Comparison of ENCODE assay signal across 9 cellular contexts in the genomic region with DNA sequence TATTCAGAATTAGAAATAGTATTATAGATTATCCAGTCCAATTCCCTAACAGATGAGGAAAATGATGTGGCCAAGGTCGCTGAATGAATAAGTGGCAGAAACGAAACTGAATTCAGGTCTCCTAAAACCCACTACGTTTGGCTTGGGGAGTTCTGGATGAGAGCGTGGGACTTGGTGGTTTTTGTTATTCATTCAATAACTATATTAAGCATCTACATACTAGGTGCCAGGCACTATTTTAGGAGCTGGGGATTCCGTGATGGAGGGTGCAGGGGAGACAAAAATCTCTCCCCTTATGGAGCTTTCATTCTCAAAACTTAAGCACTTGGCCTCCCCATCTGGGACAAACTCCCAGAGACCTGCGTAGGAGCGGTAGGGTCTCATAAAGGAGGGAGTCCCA. TPM values are rescaled to one million over a fixed set of nuclear protein-coding genes. Genes with fewer than 3 reads are reported as not detected.
DNase-seq lines count a peak whose midpoint lies in the region; ATAC-seq, FAIRE-seq and TF ChIP-seq lines count a peak whose summit lies in the region.
"Had no signal": no experiment of that assay in that cellular context is flagged by ENCODE, and none has a peak within 500 bp of the region (broad histone marks: within the 10 kb centered on the region; RNA-seq: fewer than 3 reads in every experiment).

No MANE protein-coding gene starts in this region.

- H3K9me3 ChIP-seq in keratinocyte (ENCODE audit: control insufficient read depth, low read depth, low read length), result no peaks in the 10 kb centered on the region

- H3K4me3 Mint-ChIP-seq in T-helper 2 cell treated with Interferon-gamma antibody and Interleukin-4, amounts not matched to agents 5 μg/mL and 100 μg/mL, for 36 hours, result peak overlapping the region; percentile 91
- H3K4me3 Mint-ChIP-seq in activated naive CD4-positive, alpha-beta T cell treated with anti-CD3 and anti-CD28 coated beads, Interleukin-2, amount 10 ng/mL, durations not matched to agents 7 days and 5 days, result peak overlapping the region; percentile 89

- H3K27me3 Mint-ChIP-seq in T-helper 2 cell treated with Interferon-gamma antibody and Interleukin-4, amounts not matched to agents 5 μg/mL and 100 μg/mL, for 36 hours (ENCODE audit: low read depth), result peaks cover 62% of the 10 kb centered on the region
- H3K27me3 Mint-ChIP-seq in activated naive CD4-positive, alpha-beta T cell treated with anti-CD3 and anti-CD28 coated beads, Interleukin-2, amount 10 ng/mL, durations not matched to agents 7 days and 5 days, result peaks cover 90% of the 10 kb centered on the region

- no peak for TF ChIP-seq CTCF in keratinocyte (optimal IDR thresholded peaks at IDR 0.05 in 1 of 3, IDR thresholded peaks at IDR 0.05 in 1 of 3, conservative IDR thresholded peaks at IDR 0.05 in 1 of 3; ENCODE audit: extremely low read depth in 1 of 3, insufficient read depth in 2 of 3, low read length in 3 of 3)

- CTCF ChIA-PET in activated naive CD4-positive, alpha-beta T cell treated with anti-CD3 and anti-CD28 coated beads, Interleukin-2, amount 10 ng/mL, durations not matched to agents 7 days and 5 days (lab: Charles Lee), result interaction anchor here (0.5 to 4.6 kb wide), 14 partner anchors 10 to 467 kb away, joined by 3 to 40 read pairs (median 3); a partner anchor contains a TSS

- no peaks in the 10 kb centered on the region for H4K20me1 ChIP-seq in keratinocyte (ENCODE audit: control insufficient read depth, extremely low read depth, insufficient read depth, low read length)

- no peaks in the 10 kb centered on the region for H3K36me3 Mint-ChIP-seq in T-helper 2 cell treated with Interferon-gamma antibody and Interleukin-4, amounts not matched to agents 5 μg/mL and 100 μg/mL, for 36 hours (ENCODE audit: low read depth)
- H3K36me3 Mint-ChIP-seq in activated naive CD4-positive, alpha-beta T cell treated with anti-CD3 and anti-CD28 coated beads, Interleukin-2, amount 10 ng/mL, durations not matched to agents 7 days and 5 days, result no peaks in the 10 kb centered on the region

- H3K36me3 ChIP-seq in keratinocyte (ENCODE audit: control insufficient read depth in 2 of 2, extremely low read depth in 1 of 2, insufficient read depth in 2 of 2, low read length in 2 of 2), result no peaks in the 10 kb centered on the region

- FAIRE-seq in keratinocyte (lab: Jason Lieb, UNC), result no peak

- peaks cover 12% of the 10 kb centered on the region for H3K4me1 Mint-ChIP-seq in T-helper 2 cell treated with Interferon-gamma antibody and Interleukin-4, amounts not matched to agents 5 μg/mL and 100 μg/mL, for 36 hours (ENCODE audit: low read depth)
- peaks cover 22% of the 10 kb centered on the region for H3K4me1 Mint-ChIP-seq in activated naive CD4-positive, alpha-beta T cell treated with anti-CD3 and anti-CD28 coated beads, Interleukin-2, amount 10 ng/mL, durations not matched to agents 7 days and 5 days

- H3K4me2 ChIP-seq in keratinocyte (ENCODE audit: control insufficient read depth, extremely low read depth, insufficient read depth, low read depth, low read length), result peak overlapping the region; percentile 74

- H3K4me3 ChIP-seq in keratinocyte (ENCODE audit: control insufficient read depth in 2 of 3, extremely low read depth in 1 of 3, insufficient read depth in 2 of 3, low read depth in 1 of 3, low read length in 3 of 3), result peak overlapping the region; percentile 55 to 78 (median 64)

- no peak for DNase-seq in T-helper 2 cell treated with Interferon-gamma antibody and Interleukin-4, amounts not matched to agents 5 μg/mL and 100 μg/mL, for 36 hours (ENCODE audit: low spot score)
- DNase-seq in T-helper 2 cell (no peak), keratinocyte (ENCODE audit: low read depth, low spot score) (no peak), activated gamma-delta T cell treated with Interleukin-2 at 50 U/mL for 16 hours (no peak)
- DNase-seq in activated naive CD4-positive, alpha-beta T cell treated with anti-CD3 and anti-CD28 coated beads, Interleukin-2, amount 10 ng/mL, durations not matched to agents 7 days and 5 days, result no peak

- peaks cover 59% of the 10 kb centered on the region for H3K27me3 ChIP-seq in keratinocyte (ENCODE audit: control insufficient read depth, extremely low read depth, insufficient read depth, low read length)

- H3K27ac Mint-ChIP-seq in T-helper 2 cell treated with Interferon-gamma antibody and Interleukin-4, amounts not matched to agents 5 μg/mL and 100 μg/mL, for 36 hours, result no peak overlapping the region
- no peak overlapping the region for H3K27ac Mint-ChIP-seq in activated naive CD4-positive, alpha-beta T cell treated with anti-CD3 and anti-CD28 coated beads, Interleukin-2, amount 10 ng/mL, durations not matched to agents 7 days and 5 days

- H3K9ac ChIP-seq in keratinocyte (ENCODE audit: control insufficient read depth, extremely low read depth, insufficient read depth, low read length), result no peak overlapping the region

- dilution Hi-C loops in keratinocyte (cut with MboI; ENCODE audit: extremely low pct_ligation_motif_present, low sequenced_read_pairs), result no loop called here

- H3K27ac ChIP-seq in keratinocyte (ENCODE audit: control insufficient read depth, insufficient read depth, low read length) (no peak overlapping the region), temporal lobe (ENCODE audit: low read depth, low read length) (peak overlapping the region; percentile 8)
- H3K27ac ChIP-seq: C4-2B had no signal

- H3K79me2 ChIP-seq in keratinocyte (ENCODE audit: control insufficient read depth, insufficient read depth, low read length), result no peaks in the 10 kb centered on the region

- no peaks in the 10 kb centered on the region for H3K9me1 ChIP-seq in keratinocyte (ENCODE audit: control insufficient read depth, extremely low read depth, insufficient read depth, low read length)

- peak overlapping the region; percentile 90 for H2AFZ ChIP-seq in keratinocyte (ENCODE audit: control insufficient read depth, low read length)

- no peak for ATAC-seq in GM19395 (IDR thresholded peaks at IDR 0.05; ENCODE audit: unreplicated experiment)
- ATAC-seq in HG02571 (IDR thresholded peaks at IDR 0.05; ENCODE audit: unreplicated experiment), result no peak

- peaks cover 14% of the 10 kb centered on the region for H3K4me1 ChIP-seq in keratinocyte (ENCODE audit: control insufficient read depth, extremely low read depth, insufficient read depth, low read length)

- H3K9me3 Mint-ChIP-seq in T-helper 2 cell treated with Interferon-gamma antibody and Interleukin-4, amounts not matched to agents 5 μg/mL and 100 μg/mL, for 36 hours, result no peaks in the 10 kb centered on the region
- H3K9me3 Mint-ChIP-seq in activated naive CD4-positive, alpha-beta T cell treated with anti-CD3 and anti-CD28 coated beads, Interleukin-2, amount 10 ng/mL, durations not matched to agents 7 days and 5 days, result no peaks in the 10 kb centered on the region

RNA-seq across cellular contexts. Expression of a gene that starts 0.8 kb away (rescaled TPM):
- 0.19 to 0.51 TPM (median 0.21 TPM) in 3 replicates for polyA plus RNA-seq in keratinocyte
- polyA plus RNA-seq in keratinocyte (2011; ENCODE audit: low read depth), result not detected
- polyA plus RNA-seq in keratinocyte (2011; cell fraction: cytosol; rRNA removed), result 0.64 and 0.87 TPM in 2 replicates
- polyA plus RNA-seq in keratinocyte (2011; cell fraction: nucleus; rRNA removed), result 0.88 and 1.6 TPM in 2 replicates
- 0.08 and 0.45 TPM in 2 replicates for polyA plus RNA-seq in keratinocyte (2012; ENCODE audit: low replicate concordance)
- polyA minus RNA-seq in keratinocyte, result 0.13 to 0.20 TPM in 2 of 3 replicates, not detected in the other
- not detected for polyA minus RNA-seq in keratinocyte (2011; cell fraction: cytosol; rRNA and poly(A)+ RNA removed)
- polyA minus RNA-seq in keratinocyte (2011; cell fraction: nucleus; rRNA and poly(A)+ RNA removed), result 0.42 and 0.62 TPM in 2 replicates
- 26.3 TPM for total RNA-seq in temporal lobe

RNA-seq across cellular contexts. Expression of a gene that starts 20.4 kb away (rescaled TPM):
- not detected in 3 replicates for polyA plus RNA-seq in keratinocyte
- not detected for polyA plus RNA-seq in keratinocyte (2011; ENCODE audit: low read depth)
- polyA plus RNA-seq in keratinocyte (2011; cell fraction: cytosol; rRNA removed), result not detected in 2 replicates
- polyA plus RNA-seq in keratinocyte (2011; cell fraction: nucleus; rRNA removed), result not detected in 2 replicates
- polyA plus RNA-seq in keratinocyte (2012; ENCODE audit: low replicate concordance), result 0.13 TPM in 1 of 2 replicates, not detected in the other
- polyA minus RNA-seq in keratinocyte, result not detected in 3 replicates
- polyA minus RNA-seq in keratinocyte (2011; cell fraction: cytosol; rRNA and poly(A)+ RNA removed), result not detected
- not detected in 2 replicates for polyA minus RNA-seq in keratinocyte (2011; cell fraction: nucleus; rRNA and poly(A)+ RNA removed)
- total RNA-seq in temporal lobe, result not detected

RNA-seq across cellular contexts. Expression of a gene that starts 25.3 kb away (rescaled TPM):
- polyA plus RNA-seq in keratinocyte, result 18.4 to 21.7 TPM (median 19.0 TPM) in 3 replicates
- polyA plus RNA-seq in keratinocyte (2011; ENCODE audit: low read depth), result 1.9 TPM
- 11.3 and 13.7 TPM in 2 replicates for polyA plus RNA-seq in keratinocyte (2011; cell fraction: cytosol; rRNA removed)
- 11.4 and 13.6 TPM in 2 replicates for polyA plus RNA-seq in keratinocyte (2011; cell fraction: nucleus; rRNA removed)
- 10.5 and 18.7 TPM in 2 replicates for polyA plus RNA-seq in keratinocyte (2012; ENCODE audit: low replicate concordance)
- polyA minus RNA-seq in keratinocyte, result 17.9 to 27.7 TPM (median 22.1 TPM) in 3 replicates
- polyA minus RNA-seq in keratinocyte (2011; cell fraction: cytosol; rRNA and poly(A)+ RNA removed), result 8.4 TPM
- polyA minus RNA-seq in keratinocyte (2011; cell fraction: nucleus; rRNA and poly(A)+ RNA removed), result 5.7 and 9.4 TPM in 2 replicates
- 25.6 TPM for total RNA-seq in temporal lobe
